In genomic region chr9:14179449-14179848, GRCh38 we compare ENCODE assay signal across 17 cellular contexts.
DNase-seq lines count a peak whose midpoint lies in the region; ATAC-seq, FAIRE-seq and TF ChIP-seq lines count a peak whose summit lies in the region.
"Had no signal": no experiment of that assay in that cellular context is flagged by ENCODE, and none has a peak within 500 bp of the region (broad histone marks: within the 10 kb centered on the region; RNA-seq: fewer than 3 reads in every experiment).

No MANE protein-coding gene starts in this region.

- peak overlapping the region in 3 of 4 donors; percentile 55 to 75 (median 70) for H3K27ac ChIP-seq in sigmoid colon
- H3K27ac ChIP-seq: BLaER1 treated with 17β-estradiol and CSF1 and Interleukin-3, amounts not matched to agents 10 nM and 100 nM had no signal

- FAIRE-seq in bronchial epithelial cell (lab: Jason Lieb, UNC): no peak

- H3K4me1 ChIP-seq in sigmoid colon: peaks cover 0 to 38% (median 30%) of the 10 kb centered on the region in 4 donors

- TF ChIP-seq CTCF in bronchial epithelial cell (IDR thresholded peaks at IDR 0.05; ENCODE audit: insufficient read depth, low read length, severe bottlenecking) (no peak), sigmoid colon (IDR thresholded peaks at IDR 0.05) (no peak)

- intact Hi-C loops in sigmoid colon (cut with DNase I): no loop called here

- no peak overlapping the region for H3K4me3 ChIP-seq in bronchial epithelial cell (ENCODE audit: low read depth, low read length)
- H3K4me3 ChIP-seq in sigmoid colon: no peak overlapping the region
- H3K4me3 ChIP-seq: BLaER1 treated with 17β-estradiol and CSF1 and Interleukin-3, amounts not matched to agents 10 nM and 100 nM had no signal

- no peaks in the 10 kb centered on the region for H3K36me3 ChIP-seq in bronchial epithelial cell (ENCODE audit: control insufficient read depth, insufficient read depth, low read length)
- H3K36me3 ChIP-seq in sigmoid colon: no peaks in the 10 kb centered on the region
- H3K36me3 ChIP-seq: BLaER1 treated with 17β-estradiol and CSF1 and Interleukin-3, amounts not matched to agents 10 nM and 100 nM had no signal

- H3K27me3 ChIP-seq in bronchial epithelial cell (ENCODE audit: control insufficient read depth, insufficient read depth, low read length) (no peaks in the 10 kb centered on the region), sigmoid colon (no peaks in the 10 kb centered on the region)
- H3K27me3 ChIP-seq: BLaER1 treated with 17β-estradiol and CSF1 and Interleukin-3, amounts not matched to agents 10 nM and 100 nM had no signal

- H3K4me1 Mint-ChIP-seq in stimulated activated naive CD8-positive, alpha-beta T cell treated with anti-CD3 and anti-CD28 coated beads, Interleukin-15, amount 100 ng/mL, for 72 hours: no peaks in the 10 kb centered on the region
- H3K4me1 Mint-ChIP-seq: activated CD4-positive, alpha-beta T cell treated with anti-CD3 and anti-CD28 coated beads, Interleukin-2, amount 10 ng/mL, durations not matched to agents 7 days and 5 days; memory B cell; stimulated activated effector memory CD8-positive, alpha-beta T cell treated with anti-CD3 and anti-CD28 coated beads, Interleukin-12 subunit alpha, Interleukin-12 subunit beta, amount 100 ng/mL, for 72 hours; T-helper 17 cell had no signal

- TF ChIP-seq POLR2A in sigmoid colon (IDR thresholded peaks at IDR 0.05): no peak

- 14 to 71% methylated on average over 3 of the region's 3 CpGs for WGBS in sigmoid colon, 2 donors

- H3K9me3 ChIP-seq in sigmoid colon: no peaks in the 10 kb centered on the region
- H3K9me3 ChIP-seq: BLaER1 treated with 17β-estradiol and CSF1 and Interleukin-3, amounts not matched to agents 10 nM and 100 nM had no signal

- no peaks in the 10 kb centered on the region for H3K27me3 Mint-ChIP-seq in stimulated activated naive CD8-positive, alpha-beta T cell treated with anti-CD3 and anti-CD28 coated beads, Interleukin-15, amount 100 ng/mL, for 72 hours
- H3K27me3 Mint-ChIP-seq: activated CD4-positive, alpha-beta T cell treated with anti-CD3 and anti-CD28 coated beads, Interleukin-2, amount 10 ng/mL, durations not matched to agents 7 days and 5 days; memory B cell; T-helper 17 cell had no signal

- H3K9me3 Mint-ChIP-seq in stimulated activated naive CD8-positive, alpha-beta T cell treated with anti-CD3 and anti-CD28 coated beads, Interleukin-15, amount 100 ng/mL, for 72 hours: no peaks in the 10 kb centered on the region
- H3K9me3 Mint-ChIP-seq: activated CD4-positive, alpha-beta T cell treated with anti-CD3 and anti-CD28 coated beads, Interleukin-2, amount 10 ng/mL, durations not matched to agents 7 days and 5 days; activated T-helper 1 cell treated with anti-CD3 and anti-CD28 coated beads, Interleukin-12 subunit alpha, Interleukin-12 subunit beta, Interleukin-2, Interleukin-4 antibody, amounts not matched to agents 30 ng/mL and 10 ng/mL and 1 ng/mL, durations not matched to agents 14 hours and 24 hours and 36 hours; stimulated activated effector memory CD8-positive, alpha-beta T cell treated with anti-CD3 and anti-CD28 coated beads, Interleukin-12 subunit alpha, Interleukin-12 subunit beta, amount 100 ng/mL, for 72 hours had no signal

- ATAC-seq in HG03354 (IDR thresholded peaks at IDR 0.05; ENCODE audit: poor library complexity, severe bottlenecking, unreplicated experiment) (no peak), GM21423 (IDR thresholded peaks at IDR 0.05; ENCODE audit: unreplicated experiment) (no peak)
- ATAC-seq in stimulated activated naive CD8-positive, alpha-beta T cell treated with anti-CD3 and anti-CD28 coated beads, Interleukin-15, amount 100 ng/mL, for 72 hours: no peak
- ATAC-seq: sciatic nerve; stimulated activated effector memory CD8-positive, alpha-beta T cell treated with anti-CD3 and anti-CD28 coated beads, Interleukin-12 subunit alpha, Interleukin-12 subunit beta, amount 100 ng/mL, for 72 hours; T-helper 17 cell had no signal

- no peak overlapping the region for H3K27ac Mint-ChIP-seq in stimulated activated naive CD8-positive, alpha-beta T cell treated with anti-CD3 and anti-CD28 coated beads, Interleukin-15, amount 100 ng/mL, for 72 hours
- H3K27ac Mint-ChIP-seq: activated CD4-positive, alpha-beta T cell treated with anti-CD3 and anti-CD28 coated beads, Interleukin-2, amount 10 ng/mL, durations not matched to agents 7 days and 5 days; activated T-helper 1 cell treated with anti-CD3 and anti-CD28 coated beads, Interleukin-12 subunit alpha, Interleukin-12 subunit beta, Interleukin-2, Interleukin-4 antibody, amounts not matched to agents 30 ng/mL and 10 ng/mL and 1 ng/mL, durations not matched to agents 14 hours and 24 hours and 36 hours; memory B cell; stimulated activated effector memory CD8-positive, alpha-beta T cell treated with anti-CD3 and anti-CD28 coated beads, Interleukin-12 subunit alpha, Interleukin-12 subunit beta, amount 100 ng/mL, for 72 hours; T-helper 17 cell had no signal

- no peak for TF ChIP-seq EP300 in sigmoid colon (IDR thresholded peaks at IDR 0.05)

- peak; percentile 59 for DNase-seq in NCI-H1092 (lab: John Stamatoyannopoulos, UW)
- DNase-seq in NCI-H345 (lab: John Stamatoyannopoulos, UW): peak; percentile 78
- peak; percentile 50 for DNase-seq in bronchial epithelial cell (ENCODE audit: low read depth)
- no peak for DNase-seq in sigmoid colon
- DNase-seq in NCI-H187 (lab: John Stamatoyannopoulos, UW): no peak
- no peak for DNase-seq in stimulated activated naive CD8-positive, alpha-beta T cell treated with anti-CD3 and anti-CD28 coated beads, Interleukin-15, amount 100 ng/mL, for 72 hours
- DNase-seq: activated CD4-positive, alpha-beta T cell treated with anti-CD3 and anti-CD28 coated beads, Interleukin-2, amount 10 ng/mL, durations not matched to agents 7 days and 5 days; amniotic stem cell; stimulated activated CD4-positive, alpha-beta T cell treated with anti-CD3 and anti-CD28 coated beads, Interleukin-4, amount 100 ng/mL, for 4 hours; T-helper 17 cell had no signal

- no peak overlapping the region for H3K4me3 Mint-ChIP-seq in stimulated activated naive CD8-positive, alpha-beta T cell treated with anti-CD3 and anti-CD28 coated beads, Interleukin-15, amount 100 ng/mL, for 72 hours
- H3K4me3 Mint-ChIP-seq: activated CD4-positive, alpha-beta T cell treated with anti-CD3 and anti-CD28 coated beads, Interleukin-2, amount 10 ng/mL, durations not matched to agents 7 days and 5 days; activated T-helper 1 cell treated with anti-CD3 and anti-CD28 coated beads, Interleukin-12 subunit alpha, Interleukin-12 subunit beta, Interleukin-2, Interleukin-4 antibody, amounts not matched to agents 30 ng/mL and 10 ng/mL and 1 ng/mL, durations not matched to agents 14 hours and 24 hours and 36 hours; memory B cell; stimulated activated effector memory CD8-positive, alpha-beta T cell treated with anti-CD3 and anti-CD28 coated beads, Interleukin-12 subunit alpha, Interleukin-12 subunit beta, amount 100 ng/mL, for 72 hours; T-helper 17 cell had no signal

Comparison
In these comparisons a context has a peak if more than half of its experiments do, and no peak if none do; other contexts are left out.
1. DNase-seq: peak in NCI-H1092 (single experiment), NCI-H345 (single experiment) and bronchial epithelial cell (single experiment); none in sigmoid colon (single experiment), NCI-H187 (0 of 2) and stimulated activated naive CD8-positive, alpha-beta T cell treated with anti-CD3 and anti-CD28 coated beads, Interleukin-15, amount 100 ng/mL, for 72 hours (0 of 2).